Comparison of ENCODE assay signal across 1 cellular context in the genomic region with DNA sequence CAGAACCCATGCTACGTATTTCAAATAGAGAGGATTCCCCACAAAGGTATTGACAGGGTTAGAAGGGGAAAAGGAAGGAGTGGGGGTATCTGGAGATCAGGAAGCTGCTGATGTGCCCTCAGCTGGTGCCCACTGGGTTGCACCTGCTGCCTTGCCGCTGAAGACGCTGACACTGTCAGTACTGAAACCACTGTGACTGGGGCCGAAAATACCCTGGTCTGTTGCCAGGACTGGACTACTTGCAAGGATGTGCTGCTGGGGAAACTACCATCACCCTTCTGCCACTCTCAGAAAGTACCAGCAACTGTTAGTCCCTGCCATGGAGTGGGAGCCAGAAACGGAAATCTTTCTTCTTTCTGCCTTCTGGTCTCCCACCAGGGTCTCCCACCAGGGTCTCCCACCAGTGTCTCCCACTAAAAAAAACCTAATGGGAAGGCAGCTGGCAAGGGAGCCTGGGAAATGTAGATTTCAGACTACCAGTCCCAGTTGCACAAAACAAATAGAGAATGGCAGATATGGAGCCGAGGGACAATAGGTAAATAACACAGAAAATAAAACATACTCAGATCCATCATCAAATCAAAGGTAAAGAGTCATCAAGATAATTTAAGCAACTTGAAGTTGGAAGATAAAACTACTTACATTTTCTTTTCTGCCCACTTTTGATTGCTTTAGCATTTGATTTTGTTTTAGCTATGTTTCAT.
TF ChIP-seq lines count a peak whose summit lies in the region.

No MANE protein-coding gene starts in this region.

TF ChIP-seq in HepG2, 621 proteins besides CTCF, POLR2A, EP300 and RAD21 (continued from another document):
- no peak for TF ChIP-seq RBAK (CRISPR knock-in tag; IDR thresholded peaks at IDR 0.05)
- TF ChIP-seq CC2D1A (CRISPR knock-in tag; IDR thresholded peaks at IDR 0.05), result no peak
